In genomic region chr13:31588331-31588730, GRCh38 we compare ENCODE assay signal across 15 cellular contexts.
"Had no signal": no experiment of that assay in that cellular context is flagged by ENCODE, and none has a peak within 500 bp of the region (broad histone marks: within the 10 kb centered on the region; RNA-seq: fewer than 3 reads in every experiment).

No MANE protein-coding gene starts in this region.

- H3K27me3 Mint-ChIP-seq: activated CD4-positive, alpha-beta T cell treated with anti-CD3 and anti-CD28 coated beads, Interleukin-2, amount 10 ng/mL, durations not matched to agents 24 days and 14 days had no signal

- H3K4me3 ChIP-seq: body of pancreas, suprapubic skin, upper lobe of right lung had no signal

- H3K9me3 ChIP-seq: suprapubic skin, upper lobe of right lung had no signal

- H3K27ac Mint-ChIP-seq: activated CD4-positive, alpha-beta T cell treated with anti-CD3 and anti-CD28 coated beads, Interleukin-2, amount 10 ng/mL, durations not matched to agents 24 days and 14 days; activated naive CD4-positive, alpha-beta T cell treated with anti-CD3 and anti-CD28 coated beads for 36 hours; T-helper 1 cell treated with Interleukin-12 subunit alpha and Interleukin-12 subunit beta and Interleukin-4 antibody, amounts not matched to agents 30 μg/mL and 1 μg/mL, for 36 hours had no signal

- H3K4me3 Mint-ChIP-seq: activated CD4-positive, alpha-beta T cell treated with anti-CD3 and anti-CD28 coated beads, Interleukin-2, amount 10 ng/mL, durations not matched to agents 24 days and 14 days; activated naive CD4-positive, alpha-beta T cell treated with anti-CD3 and anti-CD28 coated beads for 36 hours; T-helper 1 cell treated with Interleukin-12 subunit alpha and Interleukin-12 subunit beta and Interleukin-4 antibody, amounts not matched to agents 30 μg/mL and 1 μg/mL, for 36 hours had no signal

- ATAC-seq: body of pancreas; left cardiac atrium; stimulated activated naive CD8-positive, alpha-beta T cell treated with anti-CD3 and anti-CD28 coated beads, Interleukin-15, Interleukin-2, amounts not matched to agents 100 U/mL and 50 U/mL, for 24 hours; upper lobe of right lung had no signal

- H3K27ac ChIP-seq: body of pancreas, epithelial cell of prostate, suprapubic skin, upper lobe of right lung had no signal

- H3K9me3 Mint-ChIP-seq: activated CD4-positive, alpha-beta T cell treated with anti-CD3 and anti-CD28 coated beads, Interleukin-2, amount 10 ng/mL, durations not matched to agents 24 days and 14 days; activated naive CD4-positive, alpha-beta T cell treated with anti-CD3 and anti-CD28 coated beads for 36 hours had no signal

- DNase-seq: activated CD4-positive, alpha-beta T cell treated with anti-CD3 and anti-CD28 coated beads, Interleukin-2, amount 10 ng/mL, durations not matched to agents 24 days and 14 days; activated naive CD4-positive, alpha-beta T cell treated with anti-CD3 and anti-CD28 coated beads for 36 hours; body of pancreas; central memory CD4-positive, alpha-beta T cell; cortex of kidney; effector memory CD4-positive, alpha-beta T cell; left cardiac atrium; mammary epithelial cell; stimulated activated CD4-positive, alpha-beta T cell treated with anti-CD3 and anti-CD28 coated beads, Interleukin-4, amount 100 ng/mL, for 1 hour; stimulated activated CD8-positive, alpha-beta memory T cell treated with anti-CD3 and anti-CD28 coated beads, Interleukin-4, amount 100 ng/mL, for 48 hours; stimulated activated naive CD8-positive, alpha-beta T cell treated with anti-CD3 and anti-CD28 coated beads, Interleukin-15, Interleukin-2, amounts not matched to agents 100 U/mL and 50 U/mL, for 24 hours; upper lobe of right lung had no signal

- H3K4me1 ChIP-seq: body of pancreas, suprapubic skin, upper lobe of right lung had no signal

- H3K27me3 ChIP-seq: body of pancreas, suprapubic skin, upper lobe of right lung had no signal

- H3K36me3 ChIP-seq: suprapubic skin, upper lobe of right lung had no signal

- H3K4me1 Mint-ChIP-seq: activated CD4-positive, alpha-beta T cell treated with anti-CD3 and anti-CD28 coated beads, Interleukin-2, amount 10 ng/mL, durations not matched to agents 24 days and 14 days had no signal
